Comparison of ENCODE assay signal across 8 cellular contexts in genomic region chr21:42002421-42002958, GRCh38. TPM values are rescaled to one million over a fixed set of nuclear protein-coding genes. Genes with fewer than 3 reads are reported as not detected.
DNase-seq lines count a peak whose midpoint lies in the region; ATAC-seq and TF ChIP-seq lines count a peak whose summit lies in the region.

No MANE protein-coding gene starts in this region.

- TF ChIP-seq CTCF in astrocyte of the cerebellum (IDR thresholded peaks at IDR 0.05; ENCODE audit: low read depth, low read length, missing control alignments), result no peak

- peaks cover 41% of the 10 kb centered on the region for H3K36me3 Mint-ChIP-seq in T-cell

- POLR2A ChIA-PET in T-cell (lab: Charles Lee), result interaction anchor here (0.8 to 0.9 kb wide), 2 partner anchors 9 to 43 kb away, joined by 3 to 5 read pairs; no protein-coding TSS in a partner anchor

- H3K4me1 Mint-ChIP-seq in T-cell, result peaks cover 36 to 60% (median 41%) of the 10 kb centered on the region in 3 donors

- DNase-seq in EH (ENCODE audit: low read depth) (peak; percentile 97), H4 (ENCODE audit: low spot score) (peak; percentile 66), T-cell (peak in 9 of 34 experiments; percentile 7 to 45 (median 19)), astrocyte of the cerebellum (ENCODE audit: low read depth) (peak; percentile 76), Right ventricle myocardium inferior (ENCODE audit: missing footprints) (no peak), DMS53 treated with DMSO at 0.1 percent for 48 hours (lab: John Stamatoyannopoulos, UW; ENCODE audit: unreplicated experiment) (no peak), SW480 (ENCODE audit: low spot score) (no peak)
- DNase-seq in stimulated activated CD4-positive, alpha-beta T cell treated with anti-CD3 and anti-CD28 coated beads, Interleukin-1b, Interleukin-23, amount 100 ng/mL, for 4 hours (ENCODE audit: low read depth in 2 of 2), result peak; percentile 56 to 57

- CTCF ChIA-PET in T-cell (lab: Charles Lee), result no interaction called here

- no peaks in the 10 kb centered on the region for H3K9me3 Mint-ChIP-seq in T-cell

- ATAC-seq in T-cell (replicated peaks in 1 of 4), result peak; percentile 61 to 93 (median 91)
- no peak for ATAC-seq in Right ventricle myocardium inferior

- intact Hi-C loops in Right ventricle myocardium inferior (cut with DNase I), result no loop called here

- no peaks in the 10 kb centered on the region for H3K27me3 Mint-ChIP-seq in T-cell

- in situ Hi-C loops in astrocyte of the cerebellum (cut with HindIII; ENCODE audit: low sequenced_read_pairs), result no loop called here

- peak overlapping the region in 2 of 3 donors; percentile 21 to 49 for H3K4me3 Mint-ChIP-seq in T-cell

- no peak overlapping the region for H3K4me3 ChIP-seq in astrocyte of the cerebellum (ENCODE audit: low read depth, low read length)

- peak overlapping the region; percentile 77 for H3K27ac Mint-ChIP-seq in T-cell

RNA-seq across cellular contexts. Expression of gene ZBTB21, which starts 7.7 kb away (rescaled TPM):
- 12.8 and 16.0 TPM in 2 replicates for total RNA-seq in H4 (2014; rRNA removed; shearing (Covaris generic))
- 100 to 1,000 TPM in 2 of 5 donors, 10 to 100 TPM in 3; 17.6 to 119 (median 25.9) TPM for total RNA-seq in T-cell
- 6.1 TPM for total RNA-seq in Right ventricle myocardium inferior

RNA-seq across cellular contexts. Expression of gene C2CD2, which starts 48.7 kb away (rescaled TPM):
- total RNA-seq in H4 (2014; rRNA removed; shearing (Covaris generic)), result 15.7 and 17.2 TPM in 2 replicates
- total RNA-seq in T-cell, result 10 to 100 TPM in 1 of 5 donors, 1 to 10 TPM in 4; 7.7 to 15.0 (median 9.5) TPM
- 7.0 TPM for total RNA-seq in Right ventricle myocardium inferior

Comparison
In these comparisons a context has a peak if more than half of its experiments do, and no peak if none do; other contexts are left out.
1. DNase-seq: peak in EH (single experiment), H4 (single experiment), astrocyte of the cerebellum (single experiment) and stimulated activated CD4-positive, alpha-beta T cell treated with anti-CD3 and anti-CD28 coated beads, Interleukin-1b, Interleukin-23, amount 100 ng/mL, for 4 hours (2 of 2); none in Right ventricle myocardium inferior (single experiment), DMS53 treated with DMSO at 0.1 percent for 48 hours (single experiment) and SW480 (single experiment).